1 cellular context compared by ENCODE assay signal in genomic region chr16:25413962-25414361, GRCh38.
TF ChIP-seq lines count a peak whose summit lies in the region.

No MANE protein-coding gene starts in this region.

TF ChIP-seq in SK-N-SH, 30 proteins besides CTCF, POLR2A, EP300 and RAD21 (continued from another document):
- TF ChIP-seq POLR2AphosphoS5 (IDR thresholded peaks at IDR 0.05; ENCODE audit: low read depth, low read length): peak; percentile 66; the same call in 1 of the 2 replicates
- peak; percentile 44; the same call in 1 of the 2 replicates for TF ChIP-seq FOXM1 (IDR thresholded peaks at IDR 0.05; ENCODE audit: low read depth)
- no peak for TF ChIP-seq RCOR1 (IDR thresholded peaks at IDR 0.05; ENCODE audit: low read length)
- no peak for TF ChIP-seq SIN3A (IDR thresholded peaks at IDR 0.05; ENCODE audit: borderline replicate concordance, low read depth, low read length)
- TF ChIP-seq YY1 (IDR thresholded peaks at IDR 0.05; ENCODE audit: low read depth): no peak
- no peak for TF ChIP-seq ELF1 (IDR thresholded peaks at IDR 0.05)
- TF ChIP-seq NRF1 (IDR thresholded peaks at IDR 0.05; ENCODE audit: low read depth, low read length): no peak
- TF ChIP-seq USF1 (IDR thresholded peaks at IDR 0.05; ENCODE audit: borderline replicate concordance, low read depth): no peak
- no peak for TF ChIP-seq RFX5 (IDR thresholded peaks at IDR 0.05; ENCODE audit: low read length)
- TF ChIP-seq SMC3 (IDR thresholded peaks at IDR 0.05; ENCODE audit: low read depth, low read length): no peak
- TF ChIP-seq IRF3 (IDR thresholded peaks at IDR 0.05; ENCODE audit: low read depth, low read length): no peak
- peak; percentile 76 for TF ChIP-seq NFIC (IDR thresholded peaks at IDR 0.05; ENCODE audit: borderline replicate concordance)
- peak; percentile 97 for TF ChIP-seq TCF12 (IDR thresholded peaks at IDR 0.05)
- peak; percentile 77; the same call in 1 of the 2 replicates for TF ChIP-seq FOSL2 (IDR thresholded peaks at IDR 0.05; ENCODE audit: borderline replicate concordance, low read depth)
- TF ChIP-seq MEF2A (IDR thresholded peaks at IDR 0.05; ENCODE audit: borderline replicate concordance, low read depth): no peak
- no peak for TF ChIP-seq GATA2 (CRISPR knock-in tag; IDR thresholded peaks at IDR 0.05)
- TF ChIP-seq USF2 (IDR thresholded peaks at IDR 0.05; ENCODE audit: borderline replicate concordance, low read depth, low read length): no peak
- no peak for TF ChIP-seq CHD2 (IDR thresholded peaks at IDR 0.05; ENCODE audit: low read length, partially characterized antibody)
- TF ChIP-seq TAF1 (IDR thresholded peaks at IDR 0.05; ENCODE audit: borderline replicate concordance, low read depth, low read length): no peak
- no peak for TF ChIP-seq GABPA (IDR thresholded peaks at IDR 0.05; ENCODE audit: low read depth)
- no peak for TF ChIP-seq MXI1 (IDR thresholded peaks at IDR 0.05; ENCODE audit: low read depth, low read length)
- peak; percentile 58; the same call in 1 of the 2 replicates for TF ChIP-seq MAX (IDR thresholded peaks at IDR 0.05; ENCODE audit: low read depth)
- no peak for TF ChIP-seq EZH2phosphoT487 (IDR thresholded peaks at IDR 0.05; ENCODE audit: borderline replicate concordance, low read depth)
- TF ChIP-seq TEAD4 (IDR thresholded peaks at IDR 0.05; ENCODE audit: borderline replicate concordance, insufficient read depth): peak; percentile 80
- TF ChIP-seq RXRA (IDR thresholded peaks at IDR 0.05; ENCODE audit: borderline replicate concordance, low read depth): peak; percentile 46; the same call in 1 of the 2 replicates
- TF ChIP-seq PBX3 (IDR thresholded peaks at IDR 0.05): peak; percentile 94
- TF ChIP-seq REST (IDR thresholded peaks at IDR 0.05; ENCODE audit: low read depth, low read length): no peak
